In the genomic region with DNA sequence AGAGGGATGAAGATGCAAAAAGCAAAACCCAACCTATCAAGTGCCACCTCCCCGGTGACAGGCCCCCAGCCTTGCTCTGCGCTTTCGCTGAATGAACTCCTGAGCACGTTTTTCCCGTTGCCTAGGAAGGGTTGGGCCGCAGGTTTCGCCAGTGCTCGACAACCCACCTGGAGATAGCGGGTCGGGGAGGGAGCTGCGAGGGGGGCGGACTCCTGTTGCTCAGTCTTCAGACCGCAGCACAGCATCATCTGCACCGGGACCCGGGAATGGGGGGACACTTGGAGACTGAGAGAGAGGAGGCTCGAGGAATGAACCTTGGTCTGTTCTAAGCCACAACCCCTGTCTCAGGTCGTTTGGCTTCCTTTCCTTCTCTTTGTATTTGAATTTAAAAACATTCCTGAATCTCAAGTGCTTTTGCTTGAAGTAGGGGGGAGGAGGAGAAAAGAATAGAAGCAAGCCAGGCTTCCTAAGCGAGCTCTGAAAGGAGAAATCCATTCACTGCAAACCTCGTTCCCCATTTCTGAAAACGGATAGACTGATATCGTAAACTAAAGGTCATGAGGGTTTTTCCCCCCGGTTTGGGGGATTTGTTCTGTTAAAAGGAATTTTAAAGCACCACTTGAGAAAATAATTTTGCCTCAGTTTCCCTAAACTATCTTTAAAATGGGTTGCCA, we compare ENCODE assay signal across 8 cellular contexts. TPM values are rescaled to one million over a fixed set of nuclear protein-coding genes. Genes with fewer than 3 reads are reported as not detected.
A peak's percentile ranks its signal among the peaks of the same experiment; 100 is the strongest.
DNase-seq lines count a peak whose midpoint lies in the region; ATAC-seq and TF ChIP-seq lines count a peak whose summit lies in the region.

No MANE protein-coding gene starts in this region.

- in situ Hi-C loops in HAP-1 (cut with MboI; ENCODE audit: low sequenced_read_pairs), result no loop called here

- no peak for ATAC-seq in effector memory CD8-positive, alpha-beta T cell (replicated peaks)
- peak; percentile 18 for ATAC-seq in naive thymus-derived CD4-positive, alpha-beta T cell

- peaks cover 63 to 65% of the 10 kb centered on the region in 2 donors for H3K27me3 Mint-ChIP-seq in effector memory CD8-positive, alpha-beta T cell
- peaks cover 0 to 46% (median 0%) of the 10 kb centered on the region in 5 donors for H3K27me3 Mint-ChIP-seq in naive thymus-derived CD4-positive, alpha-beta T cell
- peaks cover 72% of the 10 kb centered on the region for H3K27me3 Mint-ChIP-seq in type B pancreatic cell

- no peaks in the 10 kb centered on the region for H3K9me3 Mint-ChIP-seq in effector memory CD8-positive, alpha-beta T cell
- H3K9me3 Mint-ChIP-seq in naive thymus-derived CD4-positive, alpha-beta T cell, result peaks cover 0 to 1% (median 0%) of the 10 kb centered on the region in 11 donors
- no peaks in the 10 kb centered on the region for H3K9me3 Mint-ChIP-seq in type B pancreatic cell

- no peaks in the 10 kb centered on the region for H3K36me3 Mint-ChIP-seq in effector memory CD8-positive, alpha-beta T cell (ENCODE audit: insufficient read depth)
- peaks cover 0 to 12% (median 6%) of the 10 kb centered on the region in 5 donors for H3K36me3 Mint-ChIP-seq in naive thymus-derived CD4-positive, alpha-beta T cell
- H3K36me3 Mint-ChIP-seq in type B pancreatic cell, result no peaks in the 10 kb centered on the region

- DNase-seq in HAP-1 (ENCODE audit: low spot score in 2 of 2) (peak; percentile 4 to 7), WERI-Rb-1 (no peak), type B pancreatic cell (ENCODE audit: extremely low spot score, unreplicated experiment) (no peak), RKO (ENCODE audit: low spot score) (no peak), NCI-H1048 (lab: John Stamatoyannopoulos, UW) (no peak), OCI-M1 (lab: John Stamatoyannopoulos, UW) (no peak)
- no peak for DNase-seq in effector memory CD8-positive, alpha-beta T cell
- peak in 6 of 9 donors; percentile 9 to 31 (median 28) for DNase-seq in naive thymus-derived CD4-positive, alpha-beta T cell

- H3K36me3 ChIP-seq in HAP-1 (replicated peaks) (no peaks in the 10 kb centered on the region), WERI-Rb-1 (no peaks in the 10 kb centered on the region)
- H3K36me3 ChIP-seq in naive thymus-derived CD4-positive, alpha-beta T cell (ENCODE audit: control insufficient read depth in 2 of 3, insufficient read depth in 3 of 3, low read length in 3 of 3), result peaks cover 0 to 11% (median 0%) of the 10 kb centered on the region in 3 experiments

- H3K4me3 ChIP-seq in HAP-1, result no peak overlapping the region
- peak overlapping the region; percentile 69 for H3K4me3 ChIP-seq in WERI-Rb-1 (ENCODE audit: low read depth, low read length)
- peak overlapping the region; percentile 74 for H3K4me3 ChIP-seq in naive thymus-derived CD4-positive, alpha-beta T cell (ENCODE audit: low read length)

- peak overlapping the region; percentile 32 to 61 for H3K4me3 Mint-ChIP-seq in effector memory CD8-positive, alpha-beta T cell
- peak overlapping the region; percentile 75 to 95 (median 92) for H3K4me3 Mint-ChIP-seq in naive thymus-derived CD4-positive, alpha-beta T cell
- peak overlapping the region; percentile 79 for H3K4me3 Mint-ChIP-seq in type B pancreatic cell

- H3K27me3 ChIP-seq in HAP-1 (ENCODE audit: low read depth), result peaks cover 68% of the 10 kb centered on the region
- H3K27me3 ChIP-seq in WERI-Rb-1 (ENCODE audit: insufficient read depth, low read depth, severe bottlenecking), result peaks cover 10% of the 10 kb centered on the region
- no peaks in the 10 kb centered on the region for H3K27me3 ChIP-seq in naive thymus-derived CD4-positive, alpha-beta T cell (ENCODE audit: control insufficient read depth in 2 of 2, insufficient read depth in 2 of 2, low read length in 2 of 2)

- no peak overlapping the region for H3K27ac ChIP-seq in WERI-Rb-1
- peak overlapping the region; percentile 67 for H3K27ac ChIP-seq in naive thymus-derived CD4-positive, alpha-beta T cell (ENCODE audit: low read depth, low read length)

- CTCF ChIA-PET in naive thymus-derived CD4-positive, alpha-beta T cell (lab: Charles Lee), result no interaction called here

- H3K4me1 Mint-ChIP-seq in effector memory CD8-positive, alpha-beta T cell (ENCODE audit: low read depth in 2 of 2), result peaks cover 10 to 16% of the 10 kb centered on the region in 2 donors
- peaks cover 29 to 77% (median 57%) of the 10 kb centered on the region in 7 donors for H3K4me1 Mint-ChIP-seq in naive thymus-derived CD4-positive, alpha-beta T cell
- H3K4me1 Mint-ChIP-seq in type B pancreatic cell (ENCODE audit: unreplicated experiment), result no peaks in the 10 kb centered on the region

- peaks cover 4% of the 10 kb centered on the region; the same call in 1 of the 2 replicates for H3K4me1 ChIP-seq in HAP-1
- peaks cover 0 to 31% of the 10 kb centered on the region in 2 donors for H3K4me1 ChIP-seq in naive thymus-derived CD4-positive, alpha-beta T cell (ENCODE audit: control insufficient read depth in 2 of 2, insufficient read depth in 2 of 2, low read length in 2 of 2)

- TF ChIP-seq CTCF in WERI-Rb-1 (IDR thresholded peaks at IDR 0.05; ENCODE audit: low read depth, low read length) (no peak), type B pancreatic cell (conservative IDR thresholded peaks at IDR 0.05) (no peak)

- H3K9me3 ChIP-seq in HAP-1, result no peaks in the 10 kb centered on the region
- no peaks in the 10 kb centered on the region for H3K9me3 ChIP-seq in WERI-Rb-1 (ENCODE audit: severe bottlenecking)
- no peaks in the 10 kb centered on the region for H3K9me3 ChIP-seq in naive thymus-derived CD4-positive, alpha-beta T cell (ENCODE audit: control insufficient read depth in 2 of 3, low read length in 3 of 3)

- POLR2A ChIA-PET in naive thymus-derived CD4-positive, alpha-beta T cell (lab: Charles Lee), result interaction anchor here (1.1 to 4.2 kb wide), 10 partner anchors 9 to 400 kb away, joined by 3 to 44 read pairs (median 6); partner anchors contain the start of gene ZZZ3

- H3K27ac Mint-ChIP-seq in effector memory CD8-positive, alpha-beta T cell, result no peak overlapping the region
- H3K27ac Mint-ChIP-seq in naive thymus-derived CD4-positive, alpha-beta T cell, result peak overlapping the region in 8 of 9 donors; percentile 63 to 95 (median 81)
- H3K27ac Mint-ChIP-seq in type B pancreatic cell, result no peak overlapping the region

- intact Hi-C loops in naive thymus-derived CD4-positive, alpha-beta T cell (cut with micrococcal nuclease), result loop anchor here (1.0 to 10.0 kb wide), 7 partner anchors 7 to 474 kb away; partner anchors contain the start of genes PIGK (in 2 of the 2), USP33 (in 1 of the 2) and ZZZ3 (in 1 of the 2)

RNA-seq across cellular contexts. Expression of gene AK5, which starts 1.2 kb away (rescaled TPM):
- total RNA-seq in naive thymus-derived CD4-positive, alpha-beta T cell, result 10 to 100 TPM in 4 of 5 experiments, 1 to 10 TPM in 1; 1.7 to 59.4 (median 41.0) TPM
- 10 to 100 TPM; 80.1 to 82.1 TPM for polyA plus RNA-seq in naive thymus-derived CD4-positive, alpha-beta T cell
- total RNA-seq in type B pancreatic cell (ENCODE audit: low replicate concordance), result 1.0 and 3.4 TPM in 2 replicates

Comparison
In these comparisons a context has a peak if more than half of its experiments do, and no peak if none do; other contexts are left out.
1. DNase-seq: peak in HAP-1 (2 of 2) and naive thymus-derived CD4-positive, alpha-beta T cell (6 of 9); none in WERI-Rb-1 (single experiment), effector memory CD8-positive, alpha-beta T cell (0 of 3), type B pancreatic cell (single experiment), RKO (single experiment), NCI-H1048 (single experiment) and OCI-M1 (single experiment).
2. H3K27ac Mint-ChIP-seq: peak in naive thymus-derived CD4-positive, alpha-beta T cell (8 of 9); none in effector memory CD8-positive, alpha-beta T cell (0 of 2) and type B pancreatic cell (single experiment).
3. Peak in every context shown above with its lines, with median percentiles within 50 percentile points of each other: H3K4me3 Mint-ChIP-seq.